8 cellular contexts compared by ENCODE assay signal in genomic region chr1:168084396-168085231, GRCh38. TPM values are rescaled to one million over a fixed set of nuclear protein-coding genes. Genes with fewer than 3 reads are reported as not detected.
DNase-seq lines count a peak whose midpoint lies in the region; ATAC-seq, FAIRE-seq and TF ChIP-seq lines count a peak whose summit lies in the region.

No MANE protein-coding gene starts in this region.

- peaks cover 3% of the 10 kb centered on the region for H3K36me3 ChIP-seq in rectal smooth muscle tissue (ENCODE audit: control insufficient read depth, insufficient read depth, low read length)

- peak overlapping the region; percentile 22 for H3K4me3 ChIP-seq in rectal smooth muscle tissue (ENCODE audit: low read length)

- peak; percentile 84 for TF ChIP-seq CTCF in D721Med (IDR thresholded peaks at IDR 0.05; ENCODE audit: insufficient read depth, missing control alignments)
- peak; percentile 77 for TF ChIP-seq CTCF in foreskin keratinocyte (conservative IDR thresholded peaks at IDR 0.05)

- DNase-seq in D721Med (ENCODE audit: insufficient read length, low spot score) (no peak), RKO (ENCODE audit: low spot score) (peak; percentile 7), foreskin keratinocyte (no peak)

- no peaks in the 10 kb centered on the region for H3K27me3 Mint-ChIP-seq in activated T-helper 17 cell treated with anti-CD3 and anti-CD28 coated beads, Interleukin-2, amount 50 U/mL, for 72 hours

- H3K27ac Mint-ChIP-seq in activated T-helper 17 cell treated with anti-CD3 and anti-CD28 coated beads, Interleukin-2, amount 50 U/mL, for 72 hours: no peak overlapping the region

- H3K9ac ChIP-seq in rectal smooth muscle tissue (ENCODE audit: low read length): no peak overlapping the region

- no peaks in the 10 kb centered on the region for H3K4me1 Mint-ChIP-seq in activated T-helper 17 cell treated with anti-CD3 and anti-CD28 coated beads, Interleukin-2, amount 50 U/mL, for 72 hours

- peaks cover 20% of the 10 kb centered on the region for H3K4me1 ChIP-seq in foreskin keratinocyte
- H3K4me1 ChIP-seq in rectal smooth muscle tissue (ENCODE audit: control insufficient read depth, insufficient read depth, low read length): no peaks in the 10 kb centered on the region

- no peaks in the 10 kb centered on the region for H3K9me3 Mint-ChIP-seq in activated T-helper 17 cell treated with anti-CD3 and anti-CD28 coated beads, Interleukin-2, amount 50 U/mL, for 72 hours

- ATAC-seq in HG02610 (IDR thresholded peaks at IDR 0.05; ENCODE audit: unreplicated experiment): peak; percentile 38
- ATAC-seq in activated T-helper 17 cell treated with anti-CD3 and anti-CD28 coated beads, Interleukin-2, amount 50 U/mL, for 72 hours (replicated peaks): peak; percentile 59
- ATAC-seq in foreskin keratinocyte: peak; percentile 12
- ATAC-seq in GM18870 (IDR thresholded peaks at IDR 0.05; ENCODE audit: unreplicated experiment): no peak
- no peak for ATAC-seq in HG03039 (IDR thresholded peaks at IDR 0.05; ENCODE audit: unreplicated experiment)

- H3K27me3 ChIP-seq in foreskin keratinocyte (no peaks in the 10 kb centered on the region), rectal smooth muscle tissue (ENCODE audit: control insufficient read depth, insufficient read depth, low read length) (no peaks in the 10 kb centered on the region)

- FAIRE-seq in D721Med (lab: Jason Lieb, UNC): no peak

- H3K36me3 Mint-ChIP-seq in activated T-helper 17 cell treated with anti-CD3 and anti-CD28 coated beads, Interleukin-2, amount 50 U/mL, for 72 hours (ENCODE audit: low read depth): no peaks in the 10 kb centered on the region

- H3K4me3 Mint-ChIP-seq in activated T-helper 17 cell treated with anti-CD3 and anti-CD28 coated beads, Interleukin-2, amount 50 U/mL, for 72 hours: no peak overlapping the region

- no peak overlapping the region for H3K27ac ChIP-seq in foreskin keratinocyte
- H3K27ac ChIP-seq in rectal smooth muscle tissue (ENCODE audit: low read depth, low read length): peak overlapping the region; percentile 10

RNA-seq across cellular contexts. Expression of gene GPR161, which starts 52.1 kb away (rescaled TPM):
- total RNA-seq in activated T-helper 17 cell treated with anti-CD3 and anti-CD28 coated beads, Interleukin-2, amount 50 U/mL, for 72 hours: 1 to 10 TPM in 1 of 2 donors, under 1 TPM in 1; 0.93 to 1.1 TPM
- 20.8 and 23.6 TPM in 2 replicates for total RNA-seq in foreskin keratinocyte
- 11.4 and 11.6 TPM in 2 replicates for polyA plus RNA-seq in foreskin keratinocyte

Comparison
In these comparisons a context has a peak if more than half of its experiments do, and no peak if none do; other contexts are left out.
1. ATAC-seq: peak in HG02610 (single experiment), activated T-helper 17 cell treated with anti-CD3 and anti-CD28 coated beads, Interleukin-2, amount 50 U/mL, for 72 hours (single experiment) and foreskin keratinocyte (single experiment); none in GM18870 (single experiment) and HG03039 (single experiment).
2. RNA of gene GPR161, which starts 52.1 kb away (total RNA-seq): 20.8 to 23.6 TPM in foreskin keratinocyte; 0.93 to 1.1 TPM in activated T-helper 17 cell treated with anti-CD3 and anti-CD28 coated beads, Interleukin-2, amount 50 U/mL, for 72 hours; every median in the first group is over 10 times any median in the second.